Comparison of ENCODE assay signal across 2 cellular contexts in genomic region chr7:101868191-101868950, GRCh38.
TF ChIP-seq lines count a peak whose summit lies in the region.

No MANE protein-coding gene starts in this region.

TF ChIP-seq in IMR-90, 13 proteins besides CTCF, POLR2A, EP300 and RAD21:
- TF ChIP-seq FOS (IDR thresholded peaks at IDR 0.05; ENCODE audit: low read depth, low read length) (no peak), MAZ (IDR thresholded peaks at IDR 0.05; ENCODE audit: borderline replicate concordance, low read depth, low read length) (no peak), CEBPB (IDR thresholded peaks at IDR 0.05; ENCODE audit: low read depth, low read length) (no peak), CHD1 (IDR thresholded peaks at IDR 0.05; ENCODE audit: low read depth, low read length) (no peak), MXI1 (IDR thresholded peaks at IDR 0.05; ENCODE audit: borderline replicate concordance, low read depth, low read length) (no peak)

TF ChIP-seq in H1, 55 proteins besides CTCF, POLR2A, EP300 and RAD21:
- TF ChIP-seq POU5F1 (IDR thresholded peaks at IDR 0.05; ENCODE audit: low read depth, low read length) (no peak), SIX5 (IDR thresholded peaks at IDR 0.05; ENCODE audit: low read depth, low read length) (no peak), CHD7 (IDR thresholded peaks at IDR 0.05; ENCODE audit: insufficient replicate concordance, low read length) (no peak), TEAD4 (IDR thresholded peaks at IDR 0.05; ENCODE audit: low read depth, low read length) (no peak)
TF ChIP-seq in H1: peak in this region for 0.
